In genomic region chr22:37050913-37051628, GRCh38 we compare ENCODE assay signal across 1 cellular context.
TF ChIP-seq lines count a peak whose summit lies in the region.

No MANE protein-coding gene starts in this region.

TF ChIP-seq in GM12878, 131 proteins besides CTCF, POLR2A, EP300 and RAD21:
- TF ChIP-seq YBX1 (IDR thresholded peaks at IDR 0.05): no peak
